ENCODE assay signal across 8 cellular contexts in genomic region chr9:130171226-130172148, GRCh38. TPM values are rescaled to one million over a fixed set of nuclear protein-coding genes. Genes with fewer than 3 reads are reported as not detected.
DNase-seq lines count a peak whose midpoint lies in the region; ATAC-seq and TF ChIP-seq lines count a peak whose summit lies in the region.

No MANE protein-coding gene starts in this region.

- no peak overlapping the region for H4K5ac ChIP-seq in H9 (ENCODE audit: insufficient read length, low read depth, low read length)

- no peak overlapping the region for H3K9ac ChIP-seq in H9 (ENCODE audit: extremely low read depth, insufficient read length, low read length)

- H3K4me2 ChIP-seq in H9 (ENCODE audit: insufficient read depth, insufficient read length, low read length) = peak overlapping the region; percentile 64

- CTCF ChIA-PET in activated CD4-positive, alpha-beta memory T cell treated with anti-CD3 and anti-CD28 coated beads, Interleukin-2, amount 10 ng/mL, durations not matched to agents 7 days and 5 days (lab: Charles Lee) = no interaction called here

- no peaks in the 10 kb centered on the region; a peak in 1 of 5 replicates for H3K9me3 Mint-ChIP-seq in H9
- no peaks in the 10 kb centered on the region for H3K9me3 Mint-ChIP-seq in activated CD4-positive, alpha-beta memory T cell treated with anti-CD3 and anti-CD28 coated beads, Interleukin-2, amount 10 ng/mL, durations not matched to agents 7 days and 5 days

- H3K36me3 ChIP-seq in effector memory CD4-positive, alpha-beta T cell (ENCODE audit: control insufficient read depth, insufficient read depth, low read length) = no peaks in the 10 kb centered on the region

- no peak for TF ChIP-seq CTCF in H9 (conservative IDR thresholded peaks at IDR 0.05)

- DNase-seq in H9 (peak; percentile 58), right cardiac atrium (no peak), skeletal muscle cell (ENCODE audit: low read depth) (no peak), ACHN (no peak), NCI-H82 treated with DMSO at 0.1 percent for 48 hours (lab: John Stamatoyannopoulos, UW; ENCODE audit: unreplicated experiment) (no peak)
- no peak for DNase-seq in activated CD4-positive, alpha-beta memory T cell treated with anti-CD3 and anti-CD28 coated beads, Interleukin-2, amount 10 ng/mL, durations not matched to agents 7 days and 5 days
- no peak for DNase-seq in stimulated activated naive CD4-positive, alpha-beta T cell treated with Interleukin-2 at 50 U/mL for 16 hours (lab: John Stamatoyannopoulos, UW)
- DNase-seq in effector memory CD4-positive, alpha-beta T cell = no peak

- in situ Hi-C loops in ACHN (cut with HindIII; ENCODE audit: low pct_ligation_motif_present, low pct_unique_long_range_greater_than_20kb, low sequenced_read_pairs) = no loop called here

- H3K4me3 Mint-ChIP-seq in H9 = peak overlapping the region; percentile 64 to 78
- H3K4me3 Mint-ChIP-seq in activated CD4-positive, alpha-beta memory T cell treated with anti-CD3 and anti-CD28 coated beads, Interleukin-2, amount 10 ng/mL, durations not matched to agents 7 days and 5 days = peak overlapping the region; percentile 33

- no peaks in the 10 kb centered on the region for H4K20me1 ChIP-seq in H9 (ENCODE audit: control insufficient read depth, insufficient read depth, insufficient read length)

- peak; percentile 2 to 7 for ATAC-seq in right cardiac atrium

- H2BK5ac ChIP-seq in H9 (ENCODE audit: insufficient read length, low read length) = no peak overlapping the region

- no peak overlapping the region for H3K27ac ChIP-seq in H9 (ENCODE audit: insufficient read length, low read depth, low read length)
- no peak overlapping the region for H3K27ac ChIP-seq in right cardiac atrium (ENCODE audit: low read length)
- H3K27ac ChIP-seq in effector memory CD4-positive, alpha-beta T cell (ENCODE audit: insufficient read depth, low read length, poor library complexity, severe bottlenecking) = no peak overlapping the region

- POLR2A ChIA-PET in activated CD4-positive, alpha-beta memory T cell treated with anti-CD3 and anti-CD28 coated beads, Interleukin-2, amount 10 ng/mL, durations not matched to agents 7 days and 5 days (lab: Charles Lee) = no interaction called here

- H3K4ac ChIP-seq in H9 (ENCODE audit: low read depth, low read length) = no peak overlapping the region

- H3K9me3 ChIP-seq in H9 (ENCODE audit: control insufficient read depth, low read depth, low read length) = no peaks in the 10 kb centered on the region
- H3K9me3 ChIP-seq in right cardiac atrium (ENCODE audit: control insufficient read depth, low read length) = no peaks in the 10 kb centered on the region
- H3K9me3 ChIP-seq in effector memory CD4-positive, alpha-beta T cell (ENCODE audit: control insufficient read depth, low read length) = no peaks in the 10 kb centered on the region

- peak overlapping the region; percentile 77 for H3K4me3 ChIP-seq in right cardiac atrium (ENCODE audit: low read length)
- H3K4me3 ChIP-seq in skeletal muscle cell (ENCODE audit: low read depth, low read length) = peak overlapping the region; percentile 41
- H3K4me3 ChIP-seq in effector memory CD4-positive, alpha-beta T cell (ENCODE audit: insufficient read depth, low read depth, low read length, poor library complexity, severe bottlenecking) = no peak overlapping the region

- H3K27me3 Mint-ChIP-seq in H9 (ENCODE audit: low read depth) = peaks cover 25% of the 10 kb centered on the region
- H3K27me3 Mint-ChIP-seq in activated CD4-positive, alpha-beta memory T cell treated with anti-CD3 and anti-CD28 coated beads, Interleukin-2, amount 10 ng/mL, durations not matched to agents 7 days and 5 days = peaks cover 41% of the 10 kb centered on the region

- H3T11ph ChIP-seq in H9 (ENCODE audit: low read length) = no peak overlapping the region

- WGBS in H9 (ENCODE audit: extremely low coverage, insufficient read length, low lambda C conversion rate) = no CpG with 5 or more reads among the region's 45 CpGs
- 30% methylated on average over 45 of the region's 45 CpGs for WGBS in right cardiac atrium

- peaks cover 19 to 45% of the 10 kb centered on the region in 2 experiments for H3K4me1 Mint-ChIP-seq in H9
- peaks cover 16% of the 10 kb centered on the region for H3K4me1 Mint-ChIP-seq in activated CD4-positive, alpha-beta memory T cell treated with anti-CD3 and anti-CD28 coated beads, Interleukin-2, amount 10 ng/mL, durations not matched to agents 7 days and 5 days

- no peak overlapping the region for H3K23ac ChIP-seq in H9 (ENCODE audit: insufficient read length, low read depth, low read length)

- H2BK20ac ChIP-seq in H9 (ENCODE audit: low read depth, low read length, poor library complexity, severe bottlenecking) = no peak overlapping the region

- H3K79me1 ChIP-seq in H9 (ENCODE audit: insufficient read depth, low read depth, low read length, poor library complexity, severe bottlenecking) = no peaks in the 10 kb centered on the region

- H4K91ac ChIP-seq in H9 (ENCODE audit: insufficient read length, low read depth, low read length) = no peak overlapping the region

- H3K79me2 ChIP-seq in H9 (ENCODE audit: insufficient read depth, low read length) = peaks cover 2% of the 10 kb centered on the region; the same call in 1 of the 2 replicates

- H4K8ac ChIP-seq in H9 (replicated peaks; ENCODE audit: insufficient read length, low read depth, low read length) = no peak overlapping the region

- H3K18ac ChIP-seq in H9 (ENCODE audit: insufficient read length, low read depth, low read length) = no peak overlapping the region

- H3K56ac ChIP-seq in H9 (ENCODE audit: insufficient read length, low read depth, low read length) = no peak overlapping the region

- peaks cover 12% of the 10 kb centered on the region for H3K23me2 ChIP-seq in H9 (ENCODE audit: insufficient read length, low read depth, low read length, poor library complexity, severe bottlenecking)

- no peak overlapping the region for H2AK5ac ChIP-seq in H9 (ENCODE audit: insufficient read length, low read length)

- 0 out of 2 replicates have a peak overlapping the region, but pooled peaks have one; percentile 52 for H3K14ac ChIP-seq in H9 (ENCODE audit: insufficient read depth, low read length)

- H2BK15ac ChIP-seq in H9 (ENCODE audit: low read depth, low read length) = no peak overlapping the region

- no peak overlapping the region; a peak in 1 of 7 replicates for H3K27ac Mint-ChIP-seq in H9
- no peak overlapping the region for H3K27ac Mint-ChIP-seq in activated CD4-positive, alpha-beta memory T cell treated with anti-CD3 and anti-CD28 coated beads, Interleukin-2, amount 10 ng/mL, durations not matched to agents 7 days and 5 days

- no peaks in the 10 kb centered on the region for H3K27me3 ChIP-seq in H9 (ENCODE audit: insufficient read depth, low read length)
- H3K27me3 ChIP-seq in right cardiac atrium (ENCODE audit: control insufficient read depth, insufficient read depth) = no peaks in the 10 kb centered on the region
- peaks cover 17% of the 10 kb centered on the region for H3K27me3 ChIP-seq in effector memory CD4-positive, alpha-beta T cell (replicated peaks; ENCODE audit: control insufficient read depth, insufficient read depth, low read length, poor library complexity, severe bottlenecking)

- H2BK120ac ChIP-seq in H9 (ENCODE audit: low read depth, low read length, poor library complexity, severe bottlenecking) = no peak overlapping the region

- no peak overlapping the region for H2BK12ac ChIP-seq in H9 (ENCODE audit: insufficient read length, low read depth, low read length)

- no peak overlapping the region for H2AFZ ChIP-seq in H9 (ENCODE audit: low read length)

- H3K4me1 ChIP-seq in H9 (ENCODE audit: insufficient read depth, low read length) (no peaks in the 10 kb centered on the region), right cardiac atrium (ENCODE audit: control insufficient read depth, insufficient read depth, low read length) (no peaks in the 10 kb centered on the region)
- H3K4me1 ChIP-seq in effector memory CD4-positive, alpha-beta T cell (ENCODE audit: control insufficient read depth, insufficient read depth, low read length, poor library complexity, severe bottlenecking) = peaks cover 3% of the 10 kb centered on the region

- H3K36me3 Mint-ChIP-seq in H9 (ENCODE audit: insufficient read depth in 1 of 3, low read depth in 3 of 3) = no peaks in the 10 kb centered on the region; a peak in 1 of 7 replicates
- H3K36me3 Mint-ChIP-seq in activated CD4-positive, alpha-beta memory T cell treated with anti-CD3 and anti-CD28 coated beads, Interleukin-2, amount 10 ng/mL, durations not matched to agents 7 days and 5 days (ENCODE audit: low read depth) = no peaks in the 10 kb centered on the region

- intact Hi-C loops in right cardiac atrium (cut with DNase I) = no loop called here

RNA-seq across cellular contexts. Expression of gene NCS1, which starts 0.7 kb away (rescaled TPM):
- total RNA-seq in H9 (2021) (35.0 and 38.1 TPM in 2 replicates), right cardiac atrium (10 to 100 TPM; 16.6 to 46.9 (median 19.0) TPM)
- 1 to 10 TPM; 2.8 to 3.1 TPM for total RNA-seq in activated CD4-positive, alpha-beta memory T cell treated with anti-CD3 and anti-CD28 coated beads, Interleukin-2, amount 10 ng/mL, durations not matched to agents 7 days and 5 days
- polyA plus RNA-seq in right cardiac atrium = 9.3 TPM
